In genomic region chr3:177804646-177805045, GRCh38 we compare ENCODE assay signal across 18 cellular contexts.
DNase-seq lines count a peak whose midpoint lies in the region; ATAC-seq, FAIRE-seq and TF ChIP-seq lines count a peak whose summit lies in the region.
"Had no signal": no experiment of that assay in that cellular context is flagged by ENCODE, and none has a peak within 500 bp of the region (broad histone marks: within the 10 kb centered on the region; RNA-seq: fewer than 3 reads in every experiment).

No MANE protein-coding gene starts in this region.

- no peaks in the 10 kb centered on the region for H3K9me3 Mint-ChIP-seq in astrocyte (ENCODE audit: unreplicated experiment)
- H3K9me3 Mint-ChIP-seq: CD8-positive, alpha-beta memory T cell had no signal

- H4K20me1 ChIP-seq in IMR-90 (ENCODE audit: insufficient read depth, low read length): no peaks in the 10 kb centered on the region
- no peaks in the 10 kb centered on the region for H4K20me1 ChIP-seq in astrocyte (ENCODE audit: insufficient read depth, low read length)
- no peaks in the 10 kb centered on the region for H4K20me1 ChIP-seq in osteoblast (ENCODE audit: insufficient read depth, low read length)

- H3K9me3 ChIP-seq in IMR-90 (ENCODE audit: control insufficient read depth, insufficient read depth, low read length) (no peaks in the 10 kb centered on the region), astrocyte (ENCODE audit: insufficient read depth, low read depth, low read length) (no peaks in the 10 kb centered on the region), osteoblast (ENCODE audit: low read depth, low read length) (no peaks in the 10 kb centered on the region), tibial artery (no peaks in the 10 kb centered on the region)
- H3K9me3 ChIP-seq: HAP-1 had no signal

- H3K56ac ChIP-seq in IMR-90 (ENCODE audit: extremely low read depth, insufficient read depth, low read length): no peak overlapping the region

- no peak overlapping the region for H2AK9ac ChIP-seq in IMR-90 (replicated peaks; ENCODE audit: low read depth, low read length, poor library complexity)

- no peaks in the 10 kb centered on the region for H3K27me3 ChIP-seq in IMR-90 (ENCODE audit: control insufficient read depth, insufficient read depth, low read length)
- no peaks in the 10 kb centered on the region for H3K27me3 ChIP-seq in astrocyte (ENCODE audit: insufficient read depth, low read length)
- H3K27me3 ChIP-seq in osteoblast (ENCODE audit: insufficient read depth, low read length): no peaks in the 10 kb centered on the region
- H3K27me3 ChIP-seq in tibial artery: no peaks in the 10 kb centered on the region

- H2AK5ac ChIP-seq in IMR-90 (ENCODE audit: low read depth, low read length): no peak overlapping the region

- no peak for TF ChIP-seq RAD21 in IMR-90 (IDR thresholded peaks at IDR 0.05; ENCODE audit: low read length)

- no peaks in the 10 kb centered on the region for H3K79me1 ChIP-seq in IMR-90 (ENCODE audit: low read depth in 1 of 2, low read length in 2 of 2)

- 0 out of 2 replicates have a peak overlapping the region, but pooled peaks have one; percentile 5 for H3K18ac ChIP-seq in IMR-90 (ENCODE audit: low read depth, low read length)

- no peaks in the 10 kb centered on the region for H3K36me3 Mint-ChIP-seq in astrocyte (ENCODE audit: low read depth, unreplicated experiment)
- H3K36me3 Mint-ChIP-seq: CD8-positive, alpha-beta memory T cell; IgD-negative memory B cell had no signal

- H3K4me3 Mint-ChIP-seq in astrocyte (ENCODE audit: unreplicated experiment): no peak overlapping the region
- H3K4me3 Mint-ChIP-seq: CD8-positive, alpha-beta memory T cell had no signal

- H3K27ac Mint-ChIP-seq in astrocyte (ENCODE audit: unreplicated experiment): no peak overlapping the region
- H3K27ac Mint-ChIP-seq: CD8-positive, alpha-beta memory T cell had no signal

- no peak overlapping the region for H4K8ac ChIP-seq in IMR-90 (ENCODE audit: low read depth in 2 of 2, low read length in 2 of 2)

- in situ Hi-C loops in IMR-90 (cut with MboI; ENCODE audit: low sequenced_read_pairs): no loop called here

- H2BK20ac ChIP-seq in IMR-90 (ENCODE audit: low read depth, low read length): peak overlapping the region; percentile 61

- POLR2A ChIA-PET in IMR-90 (lab: Charles Lee; ENCODE audit: unreplicated experiment): no interaction called here

- peaks cover 25% of the 10 kb centered on the region for H3K4me1 Mint-ChIP-seq in astrocyte (ENCODE audit: low read depth, unreplicated experiment)
- H3K4me1 Mint-ChIP-seq: IgD-negative memory B cell had no signal

- peak overlapping the region; percentile 44 for H2BK120ac ChIP-seq in IMR-90 (ENCODE audit: low read depth, low read length)

- H3K4me2 ChIP-seq in IMR-90 (ENCODE audit: low read depth, low read length) (no peak overlapping the region), astrocyte (ENCODE audit: low read length) (no peak overlapping the region), osteoblast (ENCODE audit: insufficient read depth, low read length) (no peak overlapping the region)
- H3K4me2 ChIP-seq: A549 had no signal

- ATAC-seq in IMR-90 (ENCODE audit: low read depth) (no peak), HG03045 (IDR thresholded peaks at IDR 0.05; ENCODE audit: unreplicated experiment) (no peak), HG02759 (IDR thresholded peaks at IDR 0.05; ENCODE audit: unreplicated experiment) (no peak)
- ATAC-seq: A549 had no signal

- no peak overlapping the region for H2AFZ ChIP-seq in IMR-90 (replicated peaks; ENCODE audit: low read length, poor library complexity)
- H2AFZ ChIP-seq in astrocyte (ENCODE audit: low read depth, low read length): no peak overlapping the region
- H2AFZ ChIP-seq in osteoblast (ENCODE audit: low read length): peak overlapping the region; percentile 8

- TF ChIP-seq CTCF in IMR-90 (conservative IDR thresholded peaks at IDR 0.05; ENCODE audit: low read depth, low read length): no peak
- TF ChIP-seq CTCF in astrocyte (IDR thresholded peaks at IDR 0.05; ENCODE audit: insufficient read depth, low read depth, low read length): no peak
- TF ChIP-seq CTCF in osteoblast (IDR thresholded peaks at IDR 0.05; ENCODE audit: extremely low read depth, low read depth, low read length): no peak
- TF ChIP-seq CTCF in tibial artery (IDR thresholded peaks at IDR 0.05): no peak

- DNase-seq in IMR-90 (no peak), astrocyte (ENCODE audit: low read depth) (peak; percentile 54), osteoblast (ENCODE audit: insufficient read length, low spot score, missing footprints) (no peak), tibial artery (no peak), SKM-1 treated with dmso at 0.1 percent for 144 hours (lab: John Stamatoyannopoulos, UW; ENCODE audit: unreplicated experiment) (no peak)
- DNase-seq: Caco-2; CD8-positive, alpha-beta memory T cell; DND-41; GDM1 had no signal

- 95% methylated on average over 5 of the region's 9 CpGs; no CpG with 5 or more reads in 1 of the 2 experiments for WGBS in IMR-90 (ENCODE audit: extremely low coverage in 2 of 2, insufficient read length in 1 of 2), 2 experiments

- H3K23ac ChIP-seq in IMR-90 (ENCODE audit: low read depth, low read length): no peak overlapping the region

- H3K36me3 ChIP-seq in IMR-90 (ENCODE audit: control insufficient read depth, insufficient read depth, low read length): no peaks in the 10 kb centered on the region
- no peaks in the 10 kb centered on the region for H3K36me3 ChIP-seq in astrocyte (ENCODE audit: insufficient read depth, low read length)
- H3K36me3 ChIP-seq in osteoblast (ENCODE audit: insufficient read depth, low read length): no peaks in the 10 kb centered on the region
- H3K36me3 ChIP-seq in tibial artery: no peaks in the 10 kb centered on the region
- H3K36me3 ChIP-seq: HAP-1 had no signal

- H4K91ac ChIP-seq in IMR-90 (ENCODE audit: insufficient read depth, low read depth, low read length): peak overlapping the region; percentile 31

- H3K9ac ChIP-seq in IMR-90 (ENCODE audit: low read depth, low read length) (no peak overlapping the region), astrocyte (ENCODE audit: low read length) (no peak overlapping the region)

- FAIRE-seq in astrocyte (lab: Jason Lieb, UNC): no peak
- FAIRE-seq: A549, GM12892, GM19239, H1 had no signal

- H3K4me1 ChIP-seq in IMR-90 (ENCODE audit: control insufficient read depth, insufficient read depth, low read length): peaks cover 9% of the 10 kb centered on the region
- peaks cover 11% of the 10 kb centered on the region for H3K4me1 ChIP-seq in astrocyte (ENCODE audit: insufficient read depth, low read length)
- peaks cover 39% of the 10 kb centered on the region for H3K4me1 ChIP-seq in osteoblast (ENCODE audit: insufficient read depth, low read length)
- H3K4me1 ChIP-seq in tibial artery: peaks cover 0 to 45% (median 4%) of the 10 kb centered on the region in 4 donors
- H3K4me1 ChIP-seq: HAP-1 had no signal

- H3K27ac ChIP-seq in IMR-90 (ENCODE audit: insufficient read depth, low read length) (no peak overlapping the region), astrocyte (ENCODE audit: low read depth, low read length) (no peak overlapping the region), osteoblast (ENCODE audit: low read depth, low read length) (no peak overlapping the region), tibial artery (peak overlapping the region; percentile 45 to 49)
- H3K27ac ChIP-seq: A549, HL-60 had no signal

- BruUV-seq in IMR-90 (replicated peaks; lab: Mats Ljungman, UMichigan): no TSS peak

- H2BK5ac ChIP-seq in IMR-90 (ENCODE audit: low read depth, low read length, poor library complexity, severe bottlenecking): no peak overlapping the region

- H2BK15ac ChIP-seq in IMR-90 (ENCODE audit: low read depth, low read length): no peak overlapping the region

- H3K79me2 ChIP-seq in astrocyte (ENCODE audit: insufficient read depth, low read length) (no peaks in the 10 kb centered on the region), osteoblast (ENCODE audit: insufficient read depth, low read length) (no peaks in the 10 kb centered on the region)

- peak overlapping the region; percentile 46 for H3K4ac ChIP-seq in IMR-90 (ENCODE audit: low read depth, low read length)

- peaks cover 4% of the 10 kb centered on the region; the same call in 1 of the 2 replicates for H3K9me1 ChIP-seq in IMR-90 (ENCODE audit: insufficient read depth, low read length)

- CTCF ChIA-PET in IMR-90 (lab: Yijun Ruan, JAX): no interaction called here

- intact Hi-C loops in IMR-90 (cut with micrococcal nuclease) (loop anchor here (10.0 kb wide), 1 partner anchor 440 kb away; no protein-coding TSS in a partner anchor), tibial artery (cut with DNase I; ENCODE audit: low total_unique reads) (no loop called here)

- H3K27me3 Mint-ChIP-seq in astrocyte (ENCODE audit: low read depth, unreplicated experiment): no peaks in the 10 kb centered on the region

- TF ChIP-seq POLR2A in IMR-90 (IDR thresholded peaks at IDR 0.05; ENCODE audit: low read depth, low read length): no peak

- dilution Hi-C loops in IMR-90 (cut with HindIII; ENCODE audit: low sequenced_read_pairs, unreplicated experiment): no loop called here

- peak overlapping the region; percentile 3 for H4K5ac ChIP-seq in IMR-90 (ENCODE audit: low read depth, low read length)

- H3K14ac ChIP-seq in IMR-90 (replicated peaks; ENCODE audit: low read depth, low read length): no peak overlapping the region

- H3K4me3 ChIP-seq in IMR-90 (ENCODE audit: insufficient read depth, low read depth, low read length) (no peak overlapping the region), astrocyte (ENCODE audit: insufficient read depth, low read depth, low read length) (no peak overlapping the region), osteoblast (ENCODE audit: insufficient read depth, low read length) (no peak overlapping the region), tibial artery (no peak overlapping the region)
- H3K4me3 ChIP-seq: A549, HAP-1 had no signal

TF ChIP-seq in IMR-90, 13 proteins besides CTCF, POLR2A, EP300 and RAD21:
- TF ChIP-seq SMC3 (IDR thresholded peaks at IDR 0.05; ENCODE audit: low read depth, low read length) (no peak), CEBPB (IDR thresholded peaks at IDR 0.05; ENCODE audit: low read depth, low read length) (no peak)

Comparison
In these comparisons a context has a peak if more than half of its experiments do, and no peak if none do; other contexts are left out.
1. H3K27ac ChIP-seq: peak in tibial artery (2 of 2); none in IMR-90 (single experiment), astrocyte (single experiment) and osteoblast (single experiment).